ENCODE assay signal across 11 cellular contexts in the genomic region with DNA sequence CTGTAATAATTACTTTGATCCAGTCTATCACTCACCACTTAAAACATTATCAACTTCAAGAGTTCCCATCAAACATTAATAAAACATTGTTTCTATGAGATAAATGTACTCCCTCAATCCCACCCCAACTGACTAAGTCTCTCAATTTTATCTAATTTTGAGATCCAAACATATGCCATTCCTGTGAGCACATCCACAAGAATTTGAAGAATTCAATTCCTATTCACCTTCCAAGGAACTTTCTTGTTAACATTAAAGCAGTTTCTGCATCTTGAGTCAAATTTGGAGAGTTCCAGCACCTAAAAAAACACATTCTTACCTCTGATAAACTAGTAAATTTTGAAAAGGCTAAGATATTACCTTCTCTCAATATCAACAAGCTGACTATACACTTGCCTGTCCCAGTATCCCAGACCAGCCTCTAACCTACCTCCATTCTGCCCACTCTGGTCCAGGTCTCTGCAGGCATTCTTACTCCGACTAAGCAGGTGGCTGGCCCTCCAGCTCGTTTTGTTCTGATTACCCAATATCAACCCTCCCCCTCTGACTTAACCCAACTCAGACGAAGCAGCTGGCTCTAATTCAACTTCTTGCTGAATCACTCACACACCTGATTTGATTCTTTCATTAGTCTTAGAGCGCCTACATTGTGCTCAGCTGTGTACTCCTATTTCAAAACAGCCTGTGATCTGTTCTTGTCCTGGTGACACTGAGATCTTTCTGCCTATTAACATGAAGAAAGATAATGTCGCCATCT.
DNase-seq lines count a peak whose midpoint lies in the region; ATAC-seq and TF ChIP-seq lines count a peak whose summit lies in the region.
"Had no signal": no experiment of that assay in that cellular context is flagged by ENCODE, and none has a peak within 500 bp of the region (broad histone marks: within the 10 kb centered on the region; RNA-seq: fewer than 3 reads in every experiment).

No MANE protein-coding gene starts in this region.

- no peaks in the 10 kb centered on the region for H3K4me1 ChIP-seq in hepatocyte (ENCODE audit: insufficient read depth)
- H3K4me1 ChIP-seq in thyroid gland: peaks cover 0 to 4% of the 10 kb centered on the region in 2 donors

- DNase-seq in NCI-H82 (lab: John Stamatoyannopoulos, UW) (peak; percentile 55), NCI-H82 treated with DMSO at 0.1 percent for 48 hours (lab: John Stamatoyannopoulos, UW; ENCODE audit: unreplicated experiment) (no peak), SK-N-DZ (ENCODE audit: low spot score) (peak; percentile 49), hepatocyte (ENCODE audit: low spot score) (peak; percentile 10), thyroid gland (peak; percentile 64 to 75), NCI-H1092 (lab: John Stamatoyannopoulos, UW) (no peak)
- DNase-seq: activated CD4-positive, alpha-beta T cell treated with anti-CD3 and anti-CD28 coated beads, Interleukin-2, amount 10 ng/mL, durations not matched to agents 7 days and 5 days; NCI-H774; T-cell had no signal

- H4K20me1 ChIP-seq in hepatocyte (ENCODE audit: insufficient read depth, poor library complexity, severe bottlenecking): no peaks in the 10 kb centered on the region

- no peaks in the 10 kb centered on the region for H3K79me2 ChIP-seq in hepatocyte

- H3K36me3 ChIP-seq in hepatocyte (replicated peaks; ENCODE audit: insufficient read depth, low read depth): no peaks in the 10 kb centered on the region
- H3K36me3 ChIP-seq in thyroid gland: no peaks in the 10 kb centered on the region

- no peak overlapping the region for H2AFZ ChIP-seq in hepatocyte

- TF ChIP-seq CTCF in hepatocyte (IDR thresholded peaks at IDR 0.05; ENCODE audit: poor library complexity) (no peak), thyroid gland (IDR thresholded peaks at IDR 0.05) (peak in 3 of 6 experiments; percentile 10 to 33 (median 21))

- H3K9me3 ChIP-seq in hepatocyte (ENCODE audit: low read depth) (no peaks in the 10 kb centered on the region), thyroid gland (no peaks in the 10 kb centered on the region)

- TF ChIP-seq POLR2A in thyroid gland (IDR thresholded peaks at IDR 0.05): peak in 1 of 2 donors; percentile 43

- H3K4me2 ChIP-seq in hepatocyte: no peak overlapping the region

- no peak for ATAC-seq in esophagus mucosa
- no peak for ATAC-seq in GM19351 (IDR thresholded peaks at IDR 0.05; ENCODE audit: unreplicated experiment)
- ATAC-seq: T-cell had no signal

- intact Hi-C loops in thyroid gland (cut with DNase I): no loop called here

- H3K27me3 ChIP-seq in hepatocyte (no peaks in the 10 kb centered on the region), thyroid gland (no peaks in the 10 kb centered on the region)

- no peaks in the 10 kb centered on the region for H3K9me2 ChIP-seq in hepatocyte (replicated peaks; ENCODE audit: insufficient read depth)

- 67% methylated on average over 5 of the region's 5 CpGs for WGBS in hepatocyte (ENCODE audit: low lambda C conversion rate, missing lambda C conversion rate)
- 38 to 40% methylated on average over 5 of the region's 5 CpGs for WGBS in thyroid gland, 2 donors

- H3K4me3 ChIP-seq in hepatocyte: no peak overlapping the region
- H3K4me3 ChIP-seq in thyroid gland (replicated peaks in 1 of 3): no peak overlapping the region

- H3K27ac ChIP-seq in hepatocyte (no peak overlapping the region), thyroid gland (peak overlapping the region; percentile 1 to 59 (median 6))

Comparison
In these comparisons a context has a peak if more than half of its experiments do, and no peak if none do; other contexts are left out.
1. DNase-seq: peak in NCI-H82 (single experiment), SK-N-DZ (single experiment), hepatocyte (single experiment) and thyroid gland (2 of 2); none in NCI-H82 treated with DMSO at 0.1 percent for 48 hours (single experiment) and NCI-H1092 (single experiment).